Comparison of ENCODE assay signal across 12 cellular contexts in genomic region chr12:3683670-3684069, GRCh38.
A peak's percentile ranks its signal among the peaks of the same experiment; 100 is the strongest.
DNase-seq lines count a peak whose midpoint lies in the region; ATAC-seq and TF ChIP-seq lines count a peak whose summit lies in the region.
"Had no signal": no experiment of that assay in that cellular context is flagged by ENCODE, and none has a peak within 500 bp of the region (broad histone marks: within the 10 kb centered on the region; RNA-seq: fewer than 3 reads in every experiment).

No MANE protein-coding gene starts in this region.

- H3K9me3 ChIP-seq in CD4-positive, CD25-positive, alpha-beta regulatory T cell (ENCODE audit: control insufficient read depth in 2 of 2, low read length in 2 of 2), result no peaks in the 10 kb centered on the region
- H3K9me3 ChIP-seq in suprapubic skin (no peaks in the 10 kb centered on the region), thyroid gland (no peaks in the 10 kb centered on the region)

- peaks cover 0 to 10% (median 5%) of the 10 kb centered on the region in 4 donors for H3K4me1 Mint-ChIP-seq in CD4-positive, CD25-positive, alpha-beta regulatory T cell
- no peaks in the 10 kb centered on the region for H3K4me1 Mint-ChIP-seq in GM23338

- H3K4me1 ChIP-seq in CD4-positive, CD25-positive, alpha-beta regulatory T cell (ENCODE audit: control insufficient read depth, insufficient read depth, low read length, poor library complexity, severe bottlenecking), result no peaks in the 10 kb centered on the region
- H3K4me1 ChIP-seq in GM23338 (ENCODE audit: insufficient read depth), result no peaks in the 10 kb centered on the region
- H3K4me1 ChIP-seq in suprapubic skin, result no peaks in the 10 kb centered on the region
- H3K4me1 ChIP-seq in thyroid gland, result no peaks in the 10 kb centered on the region

- no peak for TF ChIP-seq EP300 in suprapubic skin (IDR thresholded peaks at IDR 0.05)

- intact Hi-C loops in thyroid gland (cut with DNase I), result loop anchor here (5.0 kb wide), 1 partner anchor 386 kb away; no protein-coding TSS in a partner anchor

- no peaks in the 10 kb centered on the region for H3F3A ChIP-seq in GM23338 (replicated peaks; ENCODE audit: low read depth)

- peak in 1 of 2 donors; percentile 21 for ATAC-seq in CD4-positive, CD25-positive, alpha-beta regulatory T cell (ENCODE audit: low read depth in 2 of 2)
- ATAC-seq in GM23338, result no peak

- H3K79me2 ChIP-seq in GM23338 (replicated peaks; ENCODE audit: insufficient read depth), result no peaks in the 10 kb centered on the region

- H3K36me3 ChIP-seq in CD4-positive, CD25-positive, alpha-beta regulatory T cell (ENCODE audit: control insufficient read depth, insufficient read depth, low read length), result peaks cover 58% of the 10 kb centered on the region
- H3K36me3 ChIP-seq in GM23338 (ENCODE audit: insufficient read depth) (no peaks in the 10 kb centered on the region), suprapubic skin (no peaks in the 10 kb centered on the region), thyroid gland (no peaks in the 10 kb centered on the region)

- H3K27me3 Mint-ChIP-seq in CD4-positive, CD25-positive, alpha-beta regulatory T cell, result no peaks in the 10 kb centered on the region
- H3K27me3 Mint-ChIP-seq in GM23338 (ENCODE audit: insufficient read depth, low read depth, poor library complexity), result no peaks in the 10 kb centered on the region

- no peaks in the 10 kb centered on the region for H3K27me3 ChIP-seq in CD4-positive, CD25-positive, alpha-beta regulatory T cell (ENCODE audit: control insufficient read depth, insufficient read depth, low read length)
- no peaks in the 10 kb centered on the region for H3K27me3 ChIP-seq in GM23338 (ENCODE audit: insufficient read depth)
- H3K27me3 ChIP-seq in suprapubic skin, result no peaks in the 10 kb centered on the region
- H3K27me3 ChIP-seq in thyroid gland, result no peaks in the 10 kb centered on the region

- H3K4me3 Mint-ChIP-seq in CD4-positive, CD25-positive, alpha-beta regulatory T cell, result no peak overlapping the region
- no peak overlapping the region for H3K4me3 Mint-ChIP-seq in GM23338

- DNase-seq in CD4-positive, CD25-positive, alpha-beta regulatory T cell, result no peak
- DNase-seq in H4 (ENCODE audit: low spot score) (peak; percentile 22), cardiac fibroblast (ENCODE audit: low read depth in 2 of 2) (peak; percentile 56 to 73), iris pigment epithelial cell (ENCODE audit: low read depth) (peak; percentile 80), GM23338 (ENCODE audit: low spot score) (no peak), suprapubic skin (ENCODE audit: low spot score in 2 of 2) (no peak), NCI-H128 (lab: John Stamatoyannopoulos, UW; ENCODE audit: unreplicated experiment) (no peak), thyroid gland (no peak)
- DNase-seq: activated naive CD4-positive, alpha-beta T cell treated with anti-CD3 and anti-CD28 coated beads, Interleukin-2, amount 50 U/mL, for 16 hours; NCI-H2081 had no signal

- H3K36me3 Mint-ChIP-seq in CD4-positive, CD25-positive, alpha-beta regulatory T cell, result peaks cover 33% of the 10 kb centered on the region
- H3K36me3 Mint-ChIP-seq in GM23338 (ENCODE audit: low read depth), result no peaks in the 10 kb centered on the region

- H4K20me1 ChIP-seq in GM23338 (replicated peaks; ENCODE audit: insufficient read depth), result no peaks in the 10 kb centered on the region

- peak overlapping the region in 2 of 3 donors; percentile 43 to 74 for H3K27ac Mint-ChIP-seq in CD4-positive, CD25-positive, alpha-beta regulatory T cell
- no peak overlapping the region for H3K27ac Mint-ChIP-seq in GM23338

- TF ChIP-seq POLR2A in suprapubic skin (IDR thresholded peaks at IDR 0.05) (no peak), thyroid gland (IDR thresholded peaks at IDR 0.05) (no peak)

- no peak for TF ChIP-seq CTCF in cardiac fibroblast (IDR thresholded peaks at IDR 0.05; ENCODE audit: low read depth, low read length)
- TF ChIP-seq CTCF in GM23338 (conservative IDR thresholded peaks at IDR 0.05; ENCODE audit: low read depth in 2 of 2), result no peak
- no peak for TF ChIP-seq CTCF in suprapubic skin (IDR thresholded peaks at IDR 0.05)
- no peak for TF ChIP-seq CTCF in thyroid gland (IDR thresholded peaks at IDR 0.05)

- no peak overlapping the region for H2AFZ ChIP-seq in GM23338

- 79% methylated on average over 4 of the region's 4 CpGs for WGBS in suprapubic skin
- WGBS in thyroid gland, 2 donors, result 82 to 92% methylated on average over 4 of the region's 4 CpGs

- no peak overlapping the region for H3K27ac ChIP-seq in CD4-positive, CD25-positive, alpha-beta regulatory T cell (ENCODE audit: insufficient read depth, low read length, poor library complexity, severe bottlenecking)
- H3K27ac ChIP-seq in GM23338 (ENCODE audit: low read depth) (no peak overlapping the region), suprapubic skin (no peak overlapping the region), thyroid gland (no peak overlapping the region)
- H3K27ac ChIP-seq: C4-2B, SK-N-MC had no signal

- no peaks in the 10 kb centered on the region for H3K9me3 Mint-ChIP-seq in CD4-positive, CD25-positive, alpha-beta regulatory T cell
- no peaks in the 10 kb centered on the region for H3K9me3 Mint-ChIP-seq in GM23338

- H3K4me3 ChIP-seq in CD4-positive, CD25-positive, alpha-beta regulatory T cell (ENCODE audit: low read depth, low read length), result no peak overlapping the region
- H3K4me3 ChIP-seq in cardiac fibroblast (replicated peaks in 1 of 2; ENCODE audit: low read depth in 2 of 2, low read length in 2 of 2) (no peak overlapping the region), GM23338 (no peak overlapping the region), suprapubic skin (no peak overlapping the region), thyroid gland (replicated peaks in 1 of 3) (no peak overlapping the region)
- H3K4me3 ChIP-seq: SK-N-MC had no signal

- H3K9me2 ChIP-seq in GM23338 (ENCODE audit: insufficient read depth), result no peaks in the 10 kb centered on the region

- no peak overlapping the region for H3K4me2 ChIP-seq in GM23338

TF ChIP-seq in GM23338, 12 proteins besides CTCF, POLR2A, EP300 and RAD21 (continues in another document):
- no peak for TF ChIP-seq EZH2phosphoT487 (IDR thresholded peaks at IDR 0.05; ENCODE audit: unreplicated experiment)
- TF ChIP-seq JUNB (IDR thresholded peaks at IDR 0.05; ENCODE audit: unreplicated experiment), result no peak
- no peak for TF ChIP-seq ZNF462 (CRISPR knock-in tag; IDR thresholded peaks at IDR 0.05)

Comparison
In these comparisons a context has a peak if more than half of its experiments do, and no peak if none do; other contexts are left out.
1. DNase-seq: peak in H4 (single experiment), cardiac fibroblast (2 of 2) and iris pigment epithelial cell (single experiment); none in CD4-positive, CD25-positive, alpha-beta regulatory T cell (0 of 3), GM23338 (single experiment), suprapubic skin (0 of 2), NCI-H128 (single experiment) and thyroid gland (0 of 2).